ENCODE assay signal across 8 cellular contexts in genomic region chr3:71955549-71956373, GRCh38.
A peak's percentile ranks its signal among the peaks of the same experiment; 100 is the strongest.
DNase-seq lines count a peak whose midpoint lies in the region; ATAC-seq, FAIRE-seq and TF ChIP-seq lines count a peak whose summit lies in the region.

No MANE protein-coding gene starts in this region.

- H4K20me1 ChIP-seq in HepG2 (ENCODE audit: insufficient read depth, low read length): no peaks in the 10 kb centered on the region

- intact Hi-C loops in HepG2 (cut with micrococcal nuclease; ENCODE audit: unreplicated experiment): loop anchor here (1.0 to 10.0 kb wide), 4 partner anchors 81 to 1129 kb away; no protein-coding TSS in a partner anchor

- ATAC-seq in HepG2 (peak; percentile 85), HG03439 (IDR thresholded peaks at IDR 0.05; ENCODE audit: unreplicated experiment) (no peak)

- FAIRE-seq in HepG2 (lab: Jason Lieb, UNC): peak; percentile 26

- BruUV-seq in HepG2 (replicated peaks; lab: Mats Ljungman, UMichigan): no TSS peak

- H2AFZ ChIP-seq in HepG2 (ENCODE audit: low read length): no peak overlapping the region

- POLR2A ChIA-PET in HepG2 (lab: Yijun Ruan, JAX): no interaction called here

- no peak for TF ChIP-seq EP300 in HepG2 (IDR thresholded peaks at IDR 0.05; ENCODE audit: low read depth in 2 of 2, low read length in 2 of 2)
- no peak for TF ChIP-seq EP300 in HepG2 (CRISPR knock-in tag; IDR thresholded peaks at IDR 0.05; ENCODE audit: borderline replicate concordance)

- H3K4me1 ChIP-seq in HepG2 (ENCODE audit: insufficient read depth, low read length): no peaks in the 10 kb centered on the region

- CTCF ChIA-PET in HepG2 (lab: Yijun Ruan, JAX; ENCODE audit: low intra/inter-chr PET ratio, low total read pairs): interaction anchor here (1.1 to 1.6 kb wide), 2 partner anchors 862 to 867 kb away, joined by 5 read pairs; no protein-coding TSS in a partner anchor

- H3K27ac ChIP-seq in coronary artery (no peak overlapping the region), HepG2 (ENCODE audit: extremely low read length, insufficient read depth, low read length) (no peak overlapping the region)

- TF ChIP-seq POLR2A in HepG2 (IDR thresholded peaks at IDR 0.05; ENCODE audit: insufficient read depth in 1 of 2, low read depth in 2 of 2, low read length in 2 of 2): no peak

- H3K36me3 ChIP-seq in HepG2 (replicated peaks in 1 of 2; ENCODE audit: control insufficient read depth in 1 of 2, insufficient read depth in 2 of 2, low read length in 2 of 2): no peaks in the 10 kb centered on the region

- TF ChIP-seq CTCF in coronary artery (IDR thresholded peaks at IDR 0.05): peak; percentile 74
- peak; percentile 75 for TF ChIP-seq CTCF in HepG2 (CRISPR knock-in tag; IDR thresholded peaks at IDR 0.05)

- TF ChIP-seq RAD21 in HepG2 (CRISPR knock-in tag; IDR thresholded peaks at IDR 0.05): peak; percentile 22; the same call in 1 of the 2 replicates

- no peak overlapping the region for H3K9ac ChIP-seq in HepG2 (ENCODE audit: insufficient read depth, low read depth, low read length)

- in situ Hi-C loops in SK-MEL-5 (cut with HindIII; ENCODE audit: low pct_unique_long_range_greater_than_20kb, low sequenced_read_pairs) (no loop called here), HepG2 (cut with HindIII; ENCODE audit: extremely low pct_ligation_motif_present, low pct_unique_long_range_greater_than_20kb) (loop anchor here (5.0 to 25.0 kb wide), 2 partner anchors 312 to 857 kb away; no protein-coding TSS in a partner anchor)

- WGBS in HepG2 (ENCODE audit: low lambda C conversion rate): 13% methylated on average over 7 of the region's 7 CpGs

- peak; percentile 64 for DNase-seq in activated effector memory CD4-positive, alpha-beta T cell treated with anti-CD3 and anti-CD28 coated beads, Interleukin-2, amount 50 U/mL, for 16 hours
- no peak for DNase-seq in activated effector memory CD4-positive, alpha-beta T cell treated with Interleukin-2 at 50 U/mL for 16 hours
- peak; percentile 60 for DNase-seq in M059J (ENCODE audit: low read depth)
- peak; percentile 79 for DNase-seq in SK-MEL-5 (ENCODE audit: low read depth, low spot score)
- DNase-seq in coronary artery (ENCODE audit: low spot score): peak; percentile 80
- DNase-seq in HepG2 (ENCODE audit: low spot score): peak; percentile 34
- peak; percentile 4 for DNase-seq in stimulated activated CD8-positive, alpha-beta memory T cell treated with anti-CD3 and anti-CD28 coated beads, Interleukin-4, amount 100 ng/mL, for 24 hours (ENCODE audit: low read depth)

- H3K9me3 ChIP-seq in HepG2 (ENCODE audit: low read length): no peaks in the 10 kb centered on the region

- no peak overlapping the region for H3K4me2 ChIP-seq in HepG2 (ENCODE audit: low read depth, low read length)

- H3K27me3 ChIP-seq in HepG2 (ENCODE audit: control insufficient read depth in 1 of 2, insufficient read depth in 2 of 2, low read length in 2 of 2): peaks cover 0 to 4% of the 10 kb centered on the region in 2 experiments; a peak in 2 of 5 replicates

- H3K79me2 ChIP-seq in HepG2 (ENCODE audit: insufficient read depth, low read length): no peaks in the 10 kb centered on the region

- H3K4me3 ChIP-seq in coronary artery (no peak overlapping the region), HepG2 (replicated peaks in 1 of 3; ENCODE audit: insufficient read depth in 1 of 3, low read depth in 2 of 3, low read length in 3 of 3) (no peak overlapping the region)

TF ChIP-seq in HepG2, 621 proteins besides CTCF, POLR2A, EP300 and RAD21:
- TF ChIP-seq SMC3 (IDR thresholded peaks at IDR 0.05; ENCODE audit: low read length) (peak; percentile 76), ZNF501 (CRISPR knock-in tag; IDR thresholded peaks at IDR 0.05) (0 out of 2 replicates have a peak, but pooled peaks have one; percentile 25), U2AF1 (optimal IDR thresholded peaks at IDR 0.05; ENCODE audit: low read depth, low read length) (no peak), ZNF782 (CRISPR knock-in tag; IDR thresholded peaks at IDR 0.05; ENCODE audit: borderline replicate concordance) (peak; percentile 94; the same call in 1 of the 2 replicates), ZNF703 (CRISPR knock-in tag; IDR thresholded peaks at IDR 0.05; ENCODE audit: borderline replicate concordance) (no peak), NFIC (IDR thresholded peaks at IDR 0.05; ENCODE audit: low read length) (peak; percentile 52; the same call in 1 of the 2 replicates), ZNF234 (CRISPR knock-in tag; conservative IDR thresholded peaks at IDR 0.05) (no peak), SAP130 (CRISPR knock-in tag; IDR thresholded peaks at IDR 0.05; ENCODE audit: low read depth) (no peak), ZNF281 (CRISPR knock-in tag; IDR thresholded peaks at IDR 0.05; ENCODE audit: borderline replicate concordance) (peak; percentile 51; the same call in 1 of the 2 replicates), FOXJ3 (CRISPR knock-in tag; IDR thresholded peaks at IDR 0.05; ENCODE audit: borderline replicate concordance) (no peak), ZNF362 (CRISPR knock-in tag; IDR thresholded peaks at IDR 0.05; ENCODE audit: borderline replicate concordance) (peak; percentile 81; the same call in 1 of the 2 replicates), ZBTB26 (CRISPR knock-in tag; IDR thresholded peaks at IDR 0.05; ENCODE audit: borderline replicate concordance) (peak; percentile 55; the same call in 1 of the 2 replicates), STAG1 (CRISPR knock-in tag; IDR thresholded peaks at IDR 0.05) (peak; percentile 86), TEAD3 (CRISPR knock-in tag; optimal IDR thresholded peaks at IDR 0.05; ENCODE audit: borderline replicate concordance) (peak; percentile 85)
- TF ChIP-seq, protein P1, sequence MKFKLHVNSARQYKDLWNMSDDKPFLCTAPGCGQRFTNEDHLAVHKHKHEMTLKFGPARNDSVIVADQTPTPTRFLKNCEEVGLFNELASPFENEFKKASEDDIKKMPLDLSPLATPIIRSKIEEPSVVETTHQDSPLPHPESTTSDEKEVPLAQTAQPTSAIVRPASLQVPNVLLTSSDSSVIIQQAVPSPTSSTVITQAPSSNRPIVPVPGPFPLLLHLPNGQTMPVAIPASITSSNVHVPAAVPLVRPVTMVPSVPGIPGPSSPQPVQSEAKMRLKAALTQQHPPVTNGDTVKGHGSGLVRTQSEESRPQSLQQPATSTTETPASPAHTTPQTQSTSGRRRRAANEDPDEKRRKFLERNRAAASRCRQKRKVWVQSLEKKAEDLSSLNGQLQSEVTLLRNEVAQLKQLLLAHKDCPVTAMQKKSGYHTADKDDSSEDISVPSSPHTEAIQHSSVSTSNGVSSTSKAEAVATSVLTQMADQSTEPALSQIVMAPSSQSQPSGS (CRISPR knock-in tag; IDR thresholded peaks at IDR 0.05): 0 out of 2 replicates have a peak, but pooled peaks have one; percentile 19
- TF ChIP-seq, protein P2, sequence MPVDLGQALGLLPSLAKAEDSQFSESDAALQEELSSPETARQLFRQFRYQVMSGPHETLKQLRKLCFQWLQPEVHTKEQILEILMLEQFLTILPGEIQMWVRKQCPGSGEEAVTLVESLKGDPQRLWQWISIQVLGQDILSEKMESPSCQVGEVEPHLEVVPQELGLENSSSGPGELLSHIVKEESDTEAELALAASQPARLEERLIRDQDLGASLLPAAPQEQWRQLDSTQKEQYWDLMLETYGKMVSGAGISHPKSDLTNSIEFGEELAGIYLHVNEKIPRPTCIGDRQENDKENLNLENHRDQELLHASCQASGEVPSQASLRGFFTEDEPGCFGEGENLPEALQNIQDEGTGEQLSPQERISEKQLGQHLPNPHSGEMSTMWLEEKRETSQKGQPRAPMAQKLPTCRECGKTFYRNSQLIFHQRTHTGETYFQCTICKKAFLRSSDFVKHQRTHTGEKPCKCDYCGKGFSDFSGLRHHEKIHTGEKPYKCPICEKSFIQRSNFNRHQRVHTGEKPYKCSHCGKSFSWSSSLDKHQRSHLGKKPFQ (CRISPR knock-in tag; IDR thresholded peaks at IDR 0.05; ENCODE audit: insufficient replicate concordance): no peak
